Comparison of ENCODE assay signal across 1 cellular context in the genomic region with DNA sequence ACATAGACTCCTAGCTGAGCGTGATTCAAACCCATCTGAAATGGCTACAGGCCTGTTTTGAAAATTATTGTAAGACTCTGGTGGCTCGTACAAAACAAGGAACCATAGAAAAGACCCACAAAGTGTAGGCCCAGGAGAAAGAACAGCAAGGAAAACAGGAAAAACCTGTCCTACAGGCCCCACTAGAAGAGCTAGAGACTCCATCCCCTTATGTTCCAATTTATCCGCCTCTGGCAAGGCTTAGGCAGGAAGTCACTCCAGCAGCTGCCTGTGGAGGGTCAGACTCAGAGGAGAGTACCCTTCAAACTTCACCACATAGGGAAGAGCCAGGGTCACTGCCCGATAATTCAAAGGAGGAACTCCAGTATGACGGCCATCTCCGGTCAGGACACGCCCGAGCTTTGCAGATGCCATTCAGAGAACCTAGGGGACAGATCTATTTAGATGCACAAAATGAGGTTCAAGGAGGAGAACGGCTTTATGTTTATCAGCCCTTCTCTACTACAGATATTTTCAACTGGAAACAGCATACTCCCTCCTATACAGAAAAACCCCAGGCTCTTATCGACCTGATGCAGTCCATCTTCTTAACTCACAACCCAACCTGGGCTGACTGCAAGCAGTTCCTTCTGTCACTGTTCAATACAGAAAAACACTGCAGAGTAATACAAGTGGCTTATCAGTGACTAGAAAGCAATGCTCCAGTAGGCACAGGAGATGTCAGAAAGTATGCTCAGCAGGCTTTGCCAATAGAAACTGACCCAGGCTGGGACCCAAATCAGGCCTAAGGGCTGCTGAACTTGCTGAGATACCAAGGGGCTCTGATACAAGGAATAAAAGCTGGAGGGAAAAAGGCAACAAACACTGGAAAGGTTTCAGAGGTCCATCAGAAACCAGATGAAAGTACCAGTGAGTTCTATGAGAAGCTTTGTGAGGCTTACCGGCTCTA.
A peak's percentile ranks its signal among the peaks of the same experiment; 100 is the strongest.
TF ChIP-seq lines count a peak whose summit lies in the region.

No MANE protein-coding gene starts in this region.

TF ChIP-seq in K562, 482 proteins besides CTCF, POLR2A, EP300 and RAD21 (continued from another document and continues in another):
- 0 out of 2 replicates have a peak, but pooled peaks have one; percentile 48 for TF ChIP-seq ZKSCAN1 (IDR thresholded peaks at IDR 0.05; ENCODE audit: low read depth, low read length)
- TF ChIP-seq ZNF584 (CRISPR knock-in tag; IDR thresholded peaks at IDR 0.05; ENCODE audit: low read depth) = 0 out of 2 replicates have a peak, but pooled peaks have one; percentile 22
- no peak for TF ChIP-seq ZNF175 (CRISPR knock-in tag; IDR thresholded peaks at IDR 0.05; ENCODE audit: low read depth)
- peak; percentile 87 for TF ChIP-seq POLR2AphosphoS5 (IDR thresholded peaks at IDR 0.05; ENCODE audit: control insufficient read depth, insufficient read depth, low read depth, low read length)
- TF ChIP-seq, protein P1, sequence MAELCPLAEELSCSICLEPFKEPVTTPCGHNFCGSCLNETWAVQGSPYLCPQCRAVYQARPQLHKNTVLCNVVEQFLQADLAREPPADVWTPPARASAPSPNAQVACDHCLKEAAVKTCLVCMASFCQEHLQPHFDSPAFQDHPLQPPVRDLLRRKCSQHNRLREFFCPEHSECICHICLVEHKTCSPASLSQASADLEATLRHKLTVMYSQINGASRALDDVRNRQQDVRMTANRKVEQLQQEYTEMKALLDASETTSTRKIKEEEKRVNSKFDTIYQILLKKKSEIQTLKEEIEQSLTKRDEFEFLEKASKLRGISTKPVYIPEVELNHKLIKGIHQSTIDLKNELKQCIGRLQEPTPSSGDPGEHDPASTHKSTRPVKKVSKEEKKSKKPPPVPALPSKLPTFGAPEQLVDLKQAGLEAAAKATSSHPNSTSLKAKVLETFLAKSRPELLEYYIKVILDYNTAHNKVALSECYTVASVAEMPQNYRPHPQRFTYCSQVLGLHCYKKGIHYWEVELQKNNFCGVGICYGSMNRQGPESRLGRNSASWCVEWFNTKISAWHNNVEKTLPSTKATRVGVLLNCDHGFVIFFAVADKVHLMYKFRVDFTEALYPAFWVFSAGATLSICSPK (IDR thresholded peaks at IDR 0.05; ENCODE audit: borderline replicate concordance) = no peak
- TF ChIP-seq, protein P2, sequence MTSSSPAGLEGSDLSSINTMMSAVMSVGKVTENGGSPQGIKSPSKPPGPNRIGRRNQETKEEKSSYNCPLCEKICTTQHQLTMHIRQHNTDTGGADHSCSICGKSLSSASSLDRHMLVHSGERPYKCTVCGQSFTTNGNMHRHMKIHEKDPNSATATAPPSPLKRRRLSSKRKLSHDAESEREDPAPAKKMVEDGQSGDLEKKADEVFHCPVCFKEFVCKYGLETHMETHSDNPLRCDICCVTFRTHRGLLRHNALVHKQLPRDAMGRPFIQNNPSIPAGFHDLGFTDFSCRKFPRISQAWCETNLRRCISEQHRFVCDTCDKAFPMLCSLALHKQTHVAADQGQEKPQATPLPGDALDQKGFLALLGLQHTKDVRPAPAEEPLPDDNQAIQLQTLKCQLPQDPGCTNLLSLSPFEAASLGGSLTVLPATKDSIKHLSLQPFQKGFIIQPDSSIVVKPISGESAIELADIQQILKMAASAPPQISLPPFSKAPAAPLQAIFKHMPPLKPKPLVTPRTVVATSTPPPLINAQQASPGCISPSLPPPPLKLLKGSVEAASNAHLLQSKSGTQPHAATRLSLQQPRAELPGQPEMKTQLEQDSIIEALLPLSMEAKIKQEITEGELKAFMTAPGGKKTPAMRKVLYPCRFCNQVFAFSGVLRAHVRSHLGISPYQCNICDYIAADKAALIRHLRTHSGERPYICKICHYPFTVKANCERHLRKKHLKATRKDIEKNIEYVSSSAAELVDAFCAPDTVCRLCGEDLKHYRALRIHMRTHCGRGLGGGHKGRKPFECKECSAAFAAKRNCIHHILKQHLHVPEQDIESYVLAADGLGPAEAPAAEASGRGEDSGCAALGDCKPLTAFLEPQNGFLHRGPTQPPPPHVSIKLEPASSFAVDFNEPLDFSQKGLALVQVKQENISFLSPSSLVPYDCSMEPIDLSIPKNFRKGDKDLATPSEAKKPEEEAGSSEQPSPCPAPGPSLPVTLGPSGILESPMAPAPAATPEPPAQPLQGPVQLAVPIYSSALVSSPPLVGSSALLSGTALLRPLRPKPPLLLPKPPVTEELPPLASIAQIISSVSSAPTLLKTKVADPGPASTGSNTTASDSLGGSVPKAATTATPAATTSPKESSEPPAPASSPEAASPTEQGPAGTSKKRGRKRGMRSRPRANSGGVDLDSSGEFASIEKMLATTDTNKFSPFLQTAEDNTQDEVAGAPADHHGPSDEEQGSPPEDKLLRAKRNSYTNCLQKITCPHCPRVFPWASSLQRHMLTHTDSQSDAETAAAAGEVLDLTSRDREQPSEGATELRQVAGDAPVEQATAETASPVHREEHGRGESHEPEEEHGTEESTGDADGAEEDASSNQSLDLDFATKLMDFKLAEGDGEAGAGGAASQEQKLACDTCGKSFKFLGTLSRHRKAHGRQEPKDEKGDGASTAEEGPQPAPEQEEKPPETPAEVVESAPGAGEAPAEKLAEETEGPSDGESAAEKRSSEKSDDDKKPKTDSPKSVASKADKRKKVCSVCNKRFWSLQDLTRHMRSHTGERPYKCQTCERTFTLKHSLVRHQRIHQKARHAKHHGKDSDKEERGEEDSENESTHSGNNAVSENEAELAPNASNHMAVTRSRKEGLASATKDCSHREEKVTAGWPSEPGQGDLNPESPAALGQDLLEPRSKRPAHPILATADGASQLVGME (CRISPR knock-in tag; IDR thresholded peaks at IDR 0.05) = no peak
- no peak for TF ChIP-seq SMARCC2 (IDR thresholded peaks at IDR 0.05; ENCODE audit: low read depth)
- TF ChIP-seq CREM (IDR thresholded peaks at IDR 0.05; ENCODE audit: low read depth) = peak; percentile 17; the same call in 1 of the 2 replicates
- no peak for TF ChIP-seq HMG20B (CRISPR knock-in tag; IDR thresholded peaks at IDR 0.05)
- TF ChIP-seq BMI1 (IDR thresholded peaks at IDR 0.05; ENCODE audit: low read length) = no peak
- TF ChIP-seq, protein P3, sequence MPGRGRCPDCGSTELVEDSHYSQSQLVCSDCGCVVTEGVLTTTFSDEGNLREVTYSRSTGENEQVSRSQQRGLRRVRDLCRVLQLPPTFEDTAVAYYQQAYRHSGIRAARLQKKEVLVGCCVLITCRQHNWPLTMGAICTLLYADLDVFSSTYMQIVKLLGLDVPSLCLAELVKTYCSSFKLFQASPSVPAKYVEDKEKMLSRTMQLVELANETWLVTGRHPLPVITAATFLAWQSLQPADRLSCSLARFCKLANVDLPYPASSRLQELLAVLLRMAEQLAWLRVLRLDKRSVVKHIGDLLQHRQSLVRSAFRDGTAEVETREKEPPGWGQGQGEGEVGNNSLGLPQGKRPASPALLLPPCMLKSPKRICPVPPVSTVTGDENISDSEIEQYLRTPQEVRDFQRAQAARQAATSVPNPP (IDR thresholded peaks at IDR 0.05; ENCODE audit: borderline replicate concordance, insufficient read depth, insufficient read length) = no peak
- TF ChIP-seq, protein P4, sequence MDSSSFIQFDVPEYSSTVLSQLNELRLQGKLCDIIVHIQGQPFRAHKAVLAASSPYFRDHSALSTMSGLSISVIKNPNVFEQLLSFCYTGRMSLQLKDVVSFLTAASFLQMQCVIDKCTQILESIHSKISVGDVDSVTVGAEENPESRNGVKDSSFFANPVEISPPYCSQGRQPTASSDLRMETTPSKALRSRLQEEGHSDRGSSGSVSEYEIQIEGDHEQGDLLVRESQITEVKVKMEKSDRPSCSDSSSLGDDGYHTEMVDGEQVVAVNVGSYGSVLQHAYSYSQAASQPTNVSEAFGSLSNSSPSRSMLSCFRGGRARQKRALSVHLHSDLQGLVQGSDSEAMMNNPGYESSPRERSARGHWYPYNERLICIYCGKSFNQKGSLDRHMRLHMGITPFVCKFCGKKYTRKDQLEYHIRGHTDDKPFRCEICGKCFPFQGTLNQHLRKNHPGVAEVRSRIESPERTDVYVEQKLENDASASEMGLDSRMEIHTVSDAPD (CRISPR knock-in tag; IDR thresholded peaks at IDR 0.05) = no peak
- no peak for TF ChIP-seq ZNF445 (CRISPR knock-in tag; IDR thresholded peaks at IDR 0.05; ENCODE audit: low read depth)
- TF ChIP-seq, protein P5, sequence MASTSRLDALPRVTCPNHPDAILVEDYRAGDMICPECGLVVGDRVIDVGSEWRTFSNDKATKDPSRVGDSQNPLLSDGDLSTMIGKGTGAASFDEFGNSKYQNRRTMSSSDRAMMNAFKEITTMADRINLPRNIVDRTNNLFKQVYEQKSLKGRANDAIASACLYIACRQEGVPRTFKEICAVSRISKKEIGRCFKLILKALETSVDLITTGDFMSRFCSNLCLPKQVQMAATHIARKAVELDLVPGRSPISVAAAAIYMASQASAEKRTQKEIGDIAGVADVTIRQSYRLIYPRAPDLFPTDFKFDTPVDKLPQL (IDR thresholded peaks at IDR 0.05; ENCODE audit: extremely low read depth, insufficient read length) = no peak
- TF ChIP-seq MBD2 (IDR thresholded peaks at IDR 0.05; ENCODE audit: borderline replicate concordance, low read depth) = peak; percentile 46; the same call in 1 of the 2 replicates
- no peak for TF ChIP-seq FOXP1 (CRISPR knock-in tag; IDR thresholded peaks at IDR 0.05)
- no peak for TF ChIP-seq HOXB6 (CRISPR knock-in tag; IDR thresholded peaks at IDR 0.05; ENCODE audit: borderline replicate concordance)
- no peak for TF ChIP-seq CSDE1 (IDR thresholded peaks at IDR 0.05)
- TF ChIP-seq TEAD4 (IDR thresholded peaks at IDR 0.05; ENCODE audit: low read length) = peak; percentile 94
- TF ChIP-seq TEAD4 (CRISPR knock-in tag; IDR thresholded peaks at IDR 0.05; ENCODE audit: borderline replicate concordance) = no peak
- no peak for TF ChIP-seq ZNF212 (CRISPR knock-in tag; IDR thresholded peaks at IDR 0.05)
- no peak for TF ChIP-seq ZNF444 (CRISPR knock-in tag; IDR thresholded peaks at IDR 0.05)
- TF ChIP-seq CBFB (CRISPR knock-in tag; IDR thresholded peaks at IDR 0.05) = no peak
- TF ChIP-seq, protein P6, sequence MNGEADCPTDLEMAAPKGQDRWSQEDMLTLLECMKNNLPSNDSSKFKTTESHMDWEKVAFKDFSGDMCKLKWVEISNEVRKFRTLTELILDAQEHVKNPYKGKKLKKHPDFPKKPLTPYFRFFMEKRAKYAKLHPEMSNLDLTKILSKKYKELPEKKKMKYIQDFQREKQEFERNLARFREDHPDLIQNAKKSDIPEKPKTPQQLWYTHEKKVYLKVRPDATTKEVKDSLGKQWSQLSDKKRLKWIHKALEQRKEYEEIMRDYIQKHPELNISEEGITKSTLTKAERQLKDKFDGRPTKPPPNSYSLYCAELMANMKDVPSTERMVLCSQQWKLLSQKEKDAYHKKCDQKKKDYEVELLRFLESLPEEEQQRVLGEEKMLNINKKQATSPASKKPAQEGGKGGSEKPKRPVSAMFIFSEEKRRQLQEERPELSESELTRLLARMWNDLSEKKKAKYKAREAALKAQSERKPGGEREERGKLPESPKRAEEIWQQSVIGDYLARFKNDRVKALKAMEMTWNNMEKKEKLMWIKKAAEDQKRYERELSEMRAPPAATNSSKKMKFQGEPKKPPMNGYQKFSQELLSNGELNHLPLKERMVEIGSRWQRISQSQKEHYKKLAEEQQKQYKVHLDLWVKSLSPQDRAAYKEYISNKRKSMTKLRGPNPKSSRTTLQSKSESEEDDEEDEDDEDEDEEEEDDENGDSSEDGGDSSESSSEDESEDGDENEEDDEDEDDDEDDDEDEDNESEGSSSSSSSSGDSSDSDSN (IDR thresholded peaks at IDR 0.05; ENCODE audit: borderline replicate concordance in 1 of 2, low read depth in 2 of 2, low read length in 2 of 2) = no peak
- peak; percentile 94 for TF ChIP-seq TCF3 (CRISPR knock-in tag; IDR thresholded peaks at IDR 0.05)
- TF ChIP-seq RCOR1 (IDR thresholded peaks at IDR 0.05; ENCODE audit: borderline replicate concordance in 1 of 2, low read depth in 2 of 2, low read length in 2 of 2) = peak; percentile 67 to 76; a peak in 3 of 4 replicates
- TF ChIP-seq, protein P7, sequence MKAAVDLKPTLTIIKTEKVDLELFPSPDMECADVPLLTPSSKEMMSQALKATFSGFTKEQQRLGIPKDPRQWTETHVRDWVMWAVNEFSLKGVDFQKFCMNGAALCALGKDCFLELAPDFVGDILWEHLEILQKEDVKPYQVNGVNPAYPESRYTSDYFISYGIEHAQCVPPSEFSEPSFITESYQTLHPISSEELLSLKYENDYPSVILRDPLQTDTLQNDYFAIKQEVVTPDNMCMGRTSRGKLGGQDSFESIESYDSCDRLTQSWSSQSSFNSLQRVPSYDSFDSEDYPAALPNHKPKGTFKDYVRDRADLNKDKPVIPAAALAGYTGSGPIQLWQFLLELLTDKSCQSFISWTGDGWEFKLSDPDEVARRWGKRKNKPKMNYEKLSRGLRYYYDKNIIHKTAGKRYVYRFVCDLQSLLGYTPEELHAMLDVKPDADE (conservative IDR thresholded peaks at IDR 0.05; ENCODE audit: control insufficient read depth, low read depth, low read length) = no peak
- no peak for TF ChIP-seq ILK (tag; IDR thresholded peaks at IDR 0.05; ENCODE audit: borderline replicate concordance, low read depth)
- no peak for TF ChIP-seq RHOXF2B (CRISPR knock-in tag; conservative IDR thresholded peaks at IDR 0.05)
- TF ChIP-seq PHB2 (IDR thresholded peaks at IDR 0.05; ENCODE audit: low read depth) = peak; percentile 57; the same call in 1 of the 2 replicates
- TF ChIP-seq, protein P8, sequence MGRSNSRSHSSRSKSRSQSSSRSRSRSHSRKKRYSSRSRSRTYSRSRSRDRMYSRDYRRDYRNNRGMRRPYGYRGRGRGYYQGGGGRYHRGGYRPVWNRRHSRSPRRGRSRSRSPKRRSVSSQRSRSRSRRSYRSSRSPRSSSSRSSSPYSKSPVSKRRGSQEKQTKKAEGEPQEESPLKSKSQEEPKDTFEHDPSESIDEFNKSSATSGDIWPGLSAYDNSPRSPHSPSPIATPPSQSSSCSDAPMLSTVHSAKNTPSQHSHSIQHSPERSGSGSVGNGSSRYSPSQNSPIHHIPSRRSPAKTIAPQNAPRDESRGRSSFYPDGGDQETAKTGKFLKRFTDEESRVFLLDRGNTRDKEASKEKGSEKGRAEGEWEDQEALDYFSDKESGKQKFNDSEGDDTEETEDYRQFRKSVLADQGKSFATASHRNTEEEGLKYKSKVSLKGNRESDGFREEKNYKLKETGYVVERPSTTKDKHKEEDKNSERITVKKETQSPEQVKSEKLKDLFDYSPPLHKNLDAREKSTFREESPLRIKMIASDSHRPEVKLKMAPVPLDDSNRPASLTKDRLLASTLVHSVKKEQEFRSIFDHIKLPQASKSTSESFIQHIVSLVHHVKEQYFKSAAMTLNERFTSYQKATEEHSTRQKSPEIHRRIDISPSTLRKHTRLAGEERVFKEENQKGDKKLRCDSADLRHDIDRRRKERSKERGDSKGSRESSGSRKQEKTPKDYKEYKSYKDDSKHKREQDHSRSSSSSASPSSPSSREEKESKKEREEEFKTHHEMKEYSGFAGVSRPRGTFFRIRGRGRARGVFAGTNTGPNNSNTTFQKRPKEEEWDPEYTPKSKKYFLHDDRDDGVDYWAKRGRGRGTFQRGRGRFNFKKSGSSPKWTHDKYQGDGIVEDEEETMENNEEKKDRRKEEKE (IDR thresholded peaks at IDR 0.05; ENCODE audit: borderline replicate concordance in 1 of 2, control insufficient read depth in 1 of 2, low read depth in 2 of 2, low read length in 1 of 2) = no peak
- 0 out of 2 replicates have a peak, but pooled peaks have one; percentile 52 for TF ChIP-seq LCOR (CRISPR knock-in tag; IDR thresholded peaks at IDR 0.05)
- TF ChIP-seq, protein P9, sequence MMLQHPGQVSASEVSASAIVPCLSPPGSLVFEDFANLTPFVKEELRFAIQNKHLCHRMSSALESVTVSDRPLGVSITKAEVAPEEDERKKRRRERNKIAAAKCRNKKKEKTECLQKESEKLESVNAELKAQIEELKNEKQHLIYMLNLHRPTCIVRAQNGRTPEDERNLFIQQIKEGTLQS (IDR thresholded peaks at IDR 0.05) = no peak
- TF ChIP-seq, protein P9 (CRISPR knock-in tag; conservative IDR thresholded peaks at IDR 0.05) = no peak
- no peak for TF ChIP-seq NCOA6 (IDR thresholded peaks at IDR 0.05)
- TF ChIP-seq ZNF41 (CRISPR knock-in tag; conservative IDR thresholded peaks at IDR 0.05) = no peak
